Comparison of ENCODE assay signal across 27 cellular contexts in the genomic region with DNA sequence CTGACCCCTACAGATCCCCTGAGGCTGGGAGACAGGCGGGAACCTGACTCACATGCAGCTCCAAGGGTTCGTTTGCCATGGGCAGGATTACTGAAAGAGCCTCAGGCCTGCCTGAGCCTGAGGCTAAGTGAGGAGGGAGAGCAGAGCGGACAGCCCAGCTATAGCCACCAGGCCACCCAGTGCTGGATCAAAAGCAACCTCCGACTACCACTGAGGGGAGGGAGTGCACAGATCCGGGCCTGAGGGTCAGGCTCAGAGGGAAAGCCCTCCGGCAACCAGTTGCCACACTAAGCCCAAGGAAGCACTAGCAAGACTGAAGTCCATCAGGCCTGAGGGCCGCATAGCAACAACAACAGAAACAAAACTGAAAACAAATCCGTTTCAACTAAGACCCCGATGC.
"Had no signal": no experiment of that assay in that cellular context is flagged by ENCODE, and none has a peak within 500 bp of the region (broad histone marks: within the 10 kb centered on the region; RNA-seq: fewer than 3 reads in every experiment).

No MANE protein-coding gene starts in this region.

- H2AFZ ChIP-seq: hepatocyte, parathyroid adenoma had no signal

- H3K4me3 ChIP-seq: heart left ventricle, hepatocyte, left lung, lower lobe of right lung, psoas muscle, right atrium auricular region, right lobe of liver, smooth muscle cell, stomach, testis, thyroid gland, transverse colon, upper lobe of right lung had no signal

- H3K4me1 ChIP-seq: heart left ventricle, left lung, lower lobe of right lung, parathyroid adenoma, psoas muscle, right atrium auricular region, right lobe of liver, stomach, testis, thyroid gland, transverse colon, upper lobe of right lung had no signal

- DNase-seq: heart left ventricle; kidney glomerular epithelial cell; left cardiac atrium; left lung; lower lobe of right lung; mammary epithelial cell; mesenchymal stem cell; naive thymus-derived CD8-positive, alpha-beta T cell; occipital lobe; psoas muscle; right lobe of liver; stimulated activated CD4-positive, alpha-beta T cell treated with anti-CD3 and anti-CD28 coated beads, Interleukin-1b, Interleukin-23, amount 100 ng/mL, for 48 hours; stimulated activated CD4-positive, alpha-beta T cell treated with anti-CD3 and anti-CD28 coated beads, Interleukin-2, amount 100 ng/mL, for 48 hours; stimulated activated CD4-positive, alpha-beta T cell treated with anti-CD3 and anti-CD28 coated beads, Interleukin-4, amount 100 ng/mL, for 4 hours; stimulated activated CD8-positive, alpha-beta memory T cell treated with anti-CD3 and anti-CD28 coated beads, Interleukin-4, amount 100 ng/mL, for 48 hours; stimulated activated naive CD4-positive, alpha-beta T cell treated with Interleukin-2 at 50 U/mL for 16 hours; stomach; testis; thyroid gland; transverse colon; upper lobe of right lung had no signal

- H3K27ac ChIP-seq: hepatocyte, left lung, lower lobe of right lung, neutrophil, parathyroid adenoma, psoas muscle, right atrium auricular region, right lobe of liver, stomach, testis, thyroid gland, upper lobe of right lung had no signal

- H3K79me2 ChIP-seq: hepatocyte, parathyroid adenoma had no signal

- H3K9me3 ChIP-seq: heart left ventricle, lower lobe of right lung, neutrophil, psoas muscle, right atrium auricular region, right lobe of liver, stomach, testis, thyroid gland, transverse colon, upper lobe of right lung had no signal

- H3K4me2 ChIP-seq: hepatocyte, smooth muscle cell had no signal

- H3K27me3 ChIP-seq: hepatocyte, left lung, neutrophil, right atrium auricular region, stomach, testis, thyroid gland, transverse colon had no signal

- ATAC-seq: heart left ventricle; left cardiac atrium; left lung; lower lobe of right lung; naive thymus-derived CD8-positive, alpha-beta T cell; psoas muscle; right lobe of liver; stimulated activated memory B cell treated with anti-CD40 and anti-IgM and Interleukin-4, amounts not matched to agents 10 μg/mL and 1 μg/mL and 100 μg/mL, for 72 hours; upper lobe of right lung had no signal

- H3K36me3 ChIP-seq: heart left ventricle, left lung, lower lobe of right lung, neutrophil, right atrium auricular region, right lobe of liver, stomach, thyroid gland, transverse colon, upper lobe of right lung had no signal

- H3K9ac ChIP-seq: parathyroid adenoma had no signal
